ENCODE assay signal across 1 cellular context in the genomic region with DNA sequence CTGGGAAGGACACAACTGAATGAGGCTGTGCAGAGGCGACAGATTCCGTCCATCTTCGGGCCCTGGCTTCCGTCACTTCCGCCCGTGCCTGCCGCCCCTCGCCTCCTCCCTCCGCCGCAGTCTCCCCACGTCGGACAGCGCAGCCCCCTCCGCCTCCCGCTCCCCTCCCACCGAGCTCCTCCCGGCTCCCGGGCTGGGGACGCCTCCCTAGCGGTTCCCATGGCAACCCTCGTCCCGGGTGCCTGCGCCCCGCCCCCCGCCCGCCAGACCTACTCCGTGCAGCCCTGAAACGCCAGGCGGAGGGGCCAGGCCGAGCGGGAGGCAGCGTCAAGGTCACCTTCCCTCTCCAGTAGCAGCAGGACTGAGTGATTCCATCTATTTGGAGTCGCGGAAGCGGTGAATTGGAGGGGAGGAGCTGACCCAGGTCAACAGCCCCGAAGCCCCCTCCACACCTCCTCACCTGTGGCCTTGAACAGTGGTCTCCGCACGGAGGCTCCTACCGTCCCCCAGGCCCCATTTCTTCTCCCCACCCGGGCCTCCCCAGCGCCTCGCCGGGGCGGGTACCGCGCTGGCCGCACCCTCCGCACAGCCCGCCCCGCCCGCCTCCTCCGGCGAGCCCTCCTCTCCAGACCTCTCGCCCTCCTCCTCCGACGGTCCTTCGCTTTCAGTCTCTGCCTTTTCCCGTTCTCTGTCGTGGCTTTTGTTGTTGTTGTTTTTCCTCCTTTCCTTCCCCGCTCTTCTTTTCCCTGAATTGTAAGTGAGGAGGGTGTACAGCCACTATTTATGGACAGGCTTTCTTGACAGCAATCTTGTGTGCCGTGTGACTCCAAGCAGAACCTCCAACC.
TF ChIP-seq lines count a peak whose summit lies in the region.

No MANE protein-coding gene starts in this region.

TF ChIP-seq in HepG2, 621 proteins besides CTCF, POLR2A, EP300 and RAD21 (continues in another document):
- TF ChIP-seq GFI1 (CRISPR knock-in tag; IDR thresholded peaks at IDR 0.05; ENCODE audit: borderline replicate concordance) = peak; percentile 92
- TF ChIP-seq ZMYM3 (CRISPR knock-in tag; IDR thresholded peaks at IDR 0.05) = peak; percentile 74; the same call in 1 of the 2 replicates
- TF ChIP-seq TEAD3 (CRISPR knock-in tag; optimal IDR thresholded peaks at IDR 0.05; ENCODE audit: borderline replicate concordance) = peak; percentile 85
- peak; percentile 92 for TF ChIP-seq FOXK1 (CRISPR knock-in tag; IDR thresholded peaks at IDR 0.05; ENCODE audit: borderline replicate concordance, low read depth)
- 0 out of 2 replicates have a peak, but pooled peaks have one; percentile 32 for TF ChIP-seq ZNF761 (CRISPR knock-in tag; conservative IDR thresholded peaks at IDR 0.05)
- no peak for TF ChIP-seq TCF7L2 (IDR thresholded peaks at IDR 0.05; ENCODE audit: low read depth, low read length)
- peak; percentile 94; the same call in 1 of the 2 replicates for TF ChIP-seq CBFB (CRISPR knock-in tag; IDR thresholded peaks at IDR 0.05)
- no peak for TF ChIP-seq PTBP1 (IDR thresholded peaks at IDR 0.05; ENCODE audit: low read depth, low read length, poor library complexity, severe bottlenecking)
- TF ChIP-seq ESRRA (CRISPR knock-in tag; IDR thresholded peaks at IDR 0.05; ENCODE audit: low read depth) = peak; percentile 100
- no peak for TF ChIP-seq PCBP2 (optimal IDR thresholded peaks at IDR 0.05; ENCODE audit: low read depth, low read length, poor library complexity, severe bottlenecking)
- TF ChIP-seq HMG20B (CRISPR knock-in tag; conservative IDR thresholded peaks at IDR 0.05) = peak; percentile 84
- TF ChIP-seq ZNF430 (CRISPR knock-in tag; IDR thresholded peaks at IDR 0.05) = no peak; the same call in 1 of the 2 replicates
- TF ChIP-seq, protein P1, sequence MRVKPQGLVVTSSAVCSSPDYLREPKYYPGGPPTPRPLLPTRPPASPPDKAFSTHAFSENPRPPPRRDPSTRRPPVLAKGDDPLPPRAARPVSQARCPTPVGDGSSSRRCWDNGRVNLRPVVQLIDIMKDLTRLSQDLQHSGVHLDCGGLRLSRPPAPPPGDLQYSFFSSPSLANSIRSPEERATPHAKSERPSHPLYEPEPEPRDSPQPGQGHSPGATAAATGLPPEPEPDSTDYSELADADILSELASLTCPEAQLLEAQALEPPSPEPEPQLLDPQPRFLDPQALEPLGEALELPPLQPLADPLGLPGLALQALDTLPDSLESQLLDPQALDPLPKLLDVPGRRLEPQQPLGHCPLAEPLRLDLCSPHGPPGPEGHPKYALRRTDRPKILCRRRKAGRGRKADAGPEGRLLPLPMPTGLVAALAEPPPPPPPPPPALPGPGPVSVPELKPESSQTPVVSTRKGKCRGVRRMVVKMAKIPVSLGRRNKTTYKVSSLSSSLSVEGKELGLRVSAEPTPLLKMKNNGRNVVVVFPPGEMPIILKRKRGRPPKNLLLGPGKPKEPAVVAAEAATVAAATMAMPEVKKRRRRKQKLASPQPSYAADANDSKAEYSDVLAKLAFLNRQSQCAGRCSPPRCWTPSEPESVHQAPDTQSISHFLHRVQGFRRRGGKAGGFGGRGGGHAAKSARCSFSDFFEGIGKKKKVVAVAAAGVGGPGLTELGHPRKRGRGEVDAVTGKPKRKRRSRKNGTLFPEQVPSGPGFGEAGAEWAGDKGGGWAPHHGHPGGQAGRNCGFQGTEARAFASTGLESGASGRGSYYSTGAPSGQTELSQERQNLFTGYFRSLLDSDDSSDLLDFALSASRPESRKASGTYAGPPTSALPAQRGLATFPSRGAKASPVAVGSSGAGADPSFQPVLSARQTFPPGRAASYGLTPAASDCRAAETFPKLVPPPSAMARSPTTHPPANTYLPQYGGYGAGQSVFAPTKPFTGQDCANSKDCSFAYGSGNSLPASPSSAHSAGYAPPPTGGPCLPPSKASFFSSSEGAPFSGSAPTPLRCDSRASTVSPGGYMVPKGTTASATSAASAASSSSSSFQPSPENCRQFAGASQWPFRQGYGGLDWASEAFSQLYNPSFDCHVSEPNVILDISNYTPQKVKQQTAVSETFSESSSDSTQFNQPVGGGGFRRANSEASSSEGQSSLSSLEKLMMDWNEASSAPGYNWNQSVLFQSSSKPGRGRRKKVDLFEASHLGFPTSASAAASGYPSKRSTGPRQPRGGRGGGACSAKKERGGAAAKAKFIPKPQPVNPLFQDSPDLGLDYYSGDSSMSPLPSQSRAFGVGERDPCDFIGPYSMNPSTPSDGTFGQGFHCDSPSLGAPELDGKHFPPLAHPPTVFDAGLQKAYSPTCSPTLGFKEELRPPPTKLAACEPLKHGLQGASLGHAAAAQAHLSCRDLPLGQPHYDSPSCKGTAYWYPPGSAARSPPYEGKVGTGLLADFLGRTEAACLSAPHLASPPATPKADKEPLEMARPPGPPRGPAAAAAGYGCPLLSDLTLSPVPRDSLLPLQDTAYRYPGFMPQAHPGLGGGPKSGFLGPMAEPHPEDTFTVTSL (CRISPR knock-in tag; IDR thresholded peaks at IDR 0.05; ENCODE audit: borderline replicate concordance) = peak; percentile 83; the same call in 1 of the 2 replicates
- peak; percentile 60; the same call in 1 of the 2 replicates for TF ChIP-seq ZNF879 (CRISPR knock-in tag; IDR thresholded peaks at IDR 0.05)
- TF ChIP-seq, protein P2, sequence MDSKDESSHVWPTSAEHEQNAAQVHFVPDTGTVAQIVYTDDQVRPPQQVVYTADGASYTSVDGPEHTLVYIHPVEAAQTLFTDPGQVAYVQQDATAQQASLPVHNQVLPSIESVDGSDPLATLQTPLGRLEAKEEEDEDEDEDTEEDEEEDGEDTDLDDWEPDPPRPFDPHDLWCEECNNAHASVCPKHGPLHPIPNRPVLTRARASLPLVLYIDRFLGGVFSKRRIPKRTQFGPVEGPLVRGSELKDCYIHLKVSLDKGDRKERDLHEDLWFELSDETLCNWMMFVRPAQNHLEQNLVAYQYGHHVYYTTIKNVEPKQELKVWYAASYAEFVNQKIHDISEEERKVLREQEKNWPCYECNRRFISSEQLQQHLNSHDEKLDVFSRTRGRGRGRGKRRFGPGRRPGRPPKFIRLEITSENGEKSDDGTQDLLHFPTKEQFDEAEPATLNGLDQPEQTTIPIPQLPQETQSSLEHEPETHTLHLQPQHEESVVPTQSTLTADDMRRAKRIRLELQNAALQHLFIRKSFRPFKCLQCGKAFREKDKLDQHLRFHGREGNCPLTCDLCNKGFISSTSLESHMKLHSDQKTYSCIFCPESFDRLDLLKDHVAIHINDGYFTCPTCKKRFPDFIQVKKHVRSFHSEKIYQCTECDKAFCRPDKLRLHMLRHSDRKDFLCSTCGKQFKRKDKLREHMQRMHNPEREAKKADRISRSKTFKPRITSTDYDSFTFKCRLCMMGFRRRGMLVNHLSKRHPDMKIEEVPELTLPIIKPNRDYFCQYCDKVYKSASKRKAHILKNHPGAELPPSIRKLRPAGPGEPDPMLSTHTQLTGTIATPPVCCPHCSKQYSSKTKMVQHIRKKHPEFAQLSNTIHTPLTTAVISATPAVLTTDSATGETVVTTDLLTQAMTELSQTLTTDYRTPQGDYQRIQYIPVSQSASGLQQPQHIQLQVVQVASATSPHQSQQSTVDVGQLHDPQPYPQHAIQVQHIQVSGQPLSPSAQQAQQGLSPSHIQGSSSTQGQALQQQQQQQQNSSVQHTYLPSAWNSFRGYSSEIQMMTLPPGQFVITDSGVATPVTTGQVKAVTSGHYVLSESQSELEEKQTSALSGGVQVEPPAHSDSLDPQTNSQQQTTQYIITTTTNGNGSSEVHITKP (CRISPR knock-in tag; IDR thresholded peaks at IDR 0.05; ENCODE audit: low read depth) = peak; percentile 94
- 0 out of 2 replicates have a peak, but pooled peaks have one; percentile 18 for TF ChIP-seq RNF2 (conservative IDR thresholded peaks at IDR 0.05; ENCODE audit: low read depth)
- TF ChIP-seq, protein P3, sequence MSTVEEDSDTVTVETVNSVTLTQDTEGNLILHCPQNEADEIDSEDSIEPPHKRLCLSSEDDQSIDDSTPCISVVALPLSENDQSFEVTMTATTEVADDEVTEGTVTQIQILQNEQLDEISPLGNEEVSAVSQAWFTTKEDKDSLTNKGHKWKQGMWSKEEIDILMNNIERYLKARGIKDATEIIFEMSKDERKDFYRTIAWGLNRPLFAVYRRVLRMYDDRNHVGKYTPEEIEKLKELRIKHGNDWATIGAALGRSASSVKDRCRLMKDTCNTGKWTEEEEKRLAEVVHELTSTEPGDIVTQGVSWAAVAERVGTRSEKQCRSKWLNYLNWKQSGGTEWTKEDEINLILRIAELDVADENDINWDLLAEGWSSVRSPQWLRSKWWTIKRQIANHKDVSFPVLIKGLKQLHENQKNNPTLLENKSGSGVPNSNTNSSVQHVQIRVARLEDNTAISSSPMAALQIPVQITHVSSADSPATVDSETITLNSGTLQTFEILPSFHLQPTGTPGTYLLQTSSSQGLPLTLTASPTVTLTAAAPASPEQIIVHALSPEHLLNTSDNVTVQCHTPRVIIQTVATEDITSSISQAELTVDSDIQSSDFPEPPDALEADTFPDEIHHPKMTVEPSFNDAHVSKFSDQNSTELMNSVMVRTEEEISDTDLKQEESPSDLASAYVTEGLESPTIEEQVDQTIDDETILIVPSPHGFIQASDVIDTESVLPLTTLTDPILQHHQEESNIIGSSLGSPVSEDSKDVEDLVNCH (CRISPR knock-in tag; IDR thresholded peaks at IDR 0.05) = no peak
- 0 out of 2 replicates have a peak, but pooled peaks have one; percentile 14 for TF ChIP-seq MTF1 (CRISPR knock-in tag; IDR thresholded peaks at IDR 0.05)
- TF ChIP-seq ZNF44 (CRISPR knock-in tag; IDR thresholded peaks at IDR 0.05) = peak; percentile 30
- TF ChIP-seq, protein P4, sequence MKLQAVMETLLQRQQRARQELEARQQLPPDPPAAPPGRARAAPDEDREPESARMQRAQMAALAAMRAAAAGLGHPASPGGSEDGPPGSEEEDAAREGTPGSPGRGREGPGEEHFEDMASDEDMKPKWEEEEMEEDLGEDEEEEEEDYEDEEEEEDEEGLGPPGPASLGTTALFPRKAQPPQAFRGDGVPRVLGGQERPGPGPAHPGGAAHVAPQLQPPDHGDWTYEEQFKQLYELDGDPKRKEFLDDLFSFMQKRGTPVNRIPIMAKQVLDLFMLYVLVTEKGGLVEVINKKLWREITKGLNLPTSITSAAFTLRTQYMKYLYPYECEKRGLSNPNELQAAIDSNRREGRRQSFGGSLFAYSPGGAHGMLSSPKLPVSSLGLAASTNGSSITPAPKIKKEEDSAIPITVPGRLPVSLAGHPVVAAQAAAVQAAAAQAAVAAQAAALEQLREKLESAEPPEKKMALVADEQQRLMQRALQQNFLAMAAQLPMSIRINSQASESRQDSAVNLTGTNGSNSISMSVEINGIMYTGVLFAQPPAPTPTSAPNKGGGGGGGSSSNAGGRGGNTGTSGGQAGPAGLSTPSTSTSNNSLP (IDR thresholded peaks at IDR 0.05; ENCODE audit: low read depth, low read length) = no peak
- TF ChIP-seq NCOA5 (CRISPR knock-in tag; IDR thresholded peaks at IDR 0.05) = no peak
- TF ChIP-seq NFKBIZ (CRISPR knock-in tag; IDR thresholded peaks at IDR 0.05) = peak; percentile 91
- no peak; the same call in 1 of the 2 replicates for TF ChIP-seq STAT5B (CRISPR knock-in tag; IDR thresholded peaks at IDR 0.05)
- peak; percentile 99 for TF ChIP-seq ZBTB7A (CRISPR knock-in tag; IDR thresholded peaks at IDR 0.05)
- no peak for TF ChIP-seq ZNF546 (CRISPR knock-in tag; conservative IDR thresholded peaks at IDR 0.05)
- TF ChIP-seq ZNF432 (CRISPR knock-in tag; IDR thresholded peaks at IDR 0.05; ENCODE audit: borderline replicate concordance) = no peak
- TF ChIP-seq ZNF644 (CRISPR knock-in tag; IDR thresholded peaks at IDR 0.05; ENCODE audit: low read depth) = peak; percentile 64
- no peak for TF ChIP-seq ZNF260 (CRISPR knock-in tag; IDR thresholded peaks at IDR 0.05; ENCODE audit: borderline replicate concordance, low read depth)
- peak; percentile 92; the same call in 1 of the 2 replicates for TF ChIP-seq ZNF556 (CRISPR knock-in tag; IDR thresholded peaks at IDR 0.05; ENCODE audit: borderline replicate concordance)
- TF ChIP-seq, protein P5, sequence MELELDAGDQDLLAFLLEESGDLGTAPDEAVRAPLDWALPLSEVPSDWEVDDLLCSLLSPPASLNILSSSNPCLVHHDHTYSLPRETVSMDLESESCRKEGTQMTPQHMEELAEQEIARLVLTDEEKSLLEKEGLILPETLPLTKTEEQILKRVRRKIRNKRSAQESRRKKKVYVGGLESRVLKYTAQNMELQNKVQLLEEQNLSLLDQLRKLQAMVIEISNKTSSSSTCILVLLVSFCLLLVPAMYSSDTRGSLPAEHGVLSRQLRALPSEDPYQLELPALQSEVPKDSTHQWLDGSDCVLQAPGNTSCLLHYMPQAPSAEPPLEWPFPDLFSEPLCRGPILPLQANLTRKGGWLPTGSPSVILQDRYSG (CRISPR knock-in tag; IDR thresholded peaks at IDR 0.05) = no peak
- TF ChIP-seq NCOR1 (IDR thresholded peaks at IDR 0.05; ENCODE audit: borderline replicate concordance, low read length) = peak; percentile 83; the same call in 1 of the 2 replicates
- TF ChIP-seq, protein P6, sequence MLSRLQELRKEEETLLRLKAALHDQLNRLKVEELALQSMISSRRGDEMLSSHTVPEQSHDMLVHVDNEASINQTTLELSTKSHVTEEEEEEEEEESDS (CRISPR knock-in tag; IDR thresholded peaks at IDR 0.05; ENCODE audit: borderline replicate concordance) = peak; percentile 97
- TF ChIP-seq, protein P7, sequence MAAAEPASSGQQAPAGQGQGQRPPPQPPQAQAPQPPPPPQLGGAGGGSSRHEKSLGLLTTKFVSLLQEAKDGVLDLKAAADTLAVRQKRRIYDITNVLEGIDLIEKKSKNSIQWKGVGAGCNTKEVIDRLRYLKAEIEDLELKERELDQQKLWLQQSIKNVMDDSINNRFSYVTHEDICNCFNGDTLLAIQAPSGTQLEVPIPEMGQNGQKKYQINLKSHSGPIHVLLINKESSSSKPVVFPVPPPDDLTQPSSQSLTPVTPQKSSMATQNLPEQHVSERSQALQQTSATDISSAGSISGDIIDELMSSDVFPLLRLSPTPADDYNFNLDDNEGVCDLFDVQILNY (CRISPR knock-in tag; conservative IDR thresholded peaks at IDR 0.05) = peak; percentile 67
- TF ChIP-seq ZNF737 (CRISPR knock-in tag; IDR thresholded peaks at IDR 0.05; ENCODE audit: borderline replicate concordance) = no peak
- TF ChIP-seq, protein P8, sequence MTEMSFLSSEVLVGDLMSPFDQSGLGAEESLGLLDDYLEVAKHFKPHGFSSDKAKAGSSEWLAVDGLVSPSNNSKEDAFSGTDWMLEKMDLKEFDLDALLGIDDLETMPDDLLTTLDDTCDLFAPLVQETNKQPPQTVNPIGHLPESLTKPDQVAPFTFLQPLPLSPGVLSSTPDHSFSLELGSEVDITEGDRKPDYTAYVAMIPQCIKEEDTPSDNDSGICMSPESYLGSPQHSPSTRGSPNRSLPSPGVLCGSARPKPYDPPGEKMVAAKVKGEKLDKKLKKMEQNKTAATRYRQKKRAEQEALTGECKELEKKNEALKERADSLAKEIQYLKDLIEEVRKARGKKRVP (CRISPR knock-in tag; IDR thresholded peaks at IDR 0.05) = peak in 1 of 2 experiments; percentile 82; a peak in 2 of 4 replicates
- TF ChIP-seq CAMTA2 (CRISPR knock-in tag; IDR thresholded peaks at IDR 0.05; ENCODE audit: borderline replicate concordance) = no peak
- TF ChIP-seq KAT8 (CRISPR knock-in tag; IDR thresholded peaks at IDR 0.05) = peak; percentile 85
- TF ChIP-seq ZNF552 (CRISPR knock-in tag; IDR thresholded peaks at IDR 0.05; ENCODE audit: borderline replicate concordance) = peak; percentile 82; the same call in 1 of the 2 replicates
- peak; percentile 86 for TF ChIP-seq CREM (IDR thresholded peaks at IDR 0.05)
- 0 out of 2 replicates have a peak, but pooled peaks have one; percentile 44 for TF ChIP-seq CREM (CRISPR knock-in tag; IDR thresholded peaks at IDR 0.05)
- TF ChIP-seq ATRX (CRISPR knock-in tag; IDR thresholded peaks at IDR 0.05; ENCODE audit: borderline replicate concordance) = no peak
